Comparison of ENCODE assay signal across 36 cellular contexts in the genomic region with DNA sequence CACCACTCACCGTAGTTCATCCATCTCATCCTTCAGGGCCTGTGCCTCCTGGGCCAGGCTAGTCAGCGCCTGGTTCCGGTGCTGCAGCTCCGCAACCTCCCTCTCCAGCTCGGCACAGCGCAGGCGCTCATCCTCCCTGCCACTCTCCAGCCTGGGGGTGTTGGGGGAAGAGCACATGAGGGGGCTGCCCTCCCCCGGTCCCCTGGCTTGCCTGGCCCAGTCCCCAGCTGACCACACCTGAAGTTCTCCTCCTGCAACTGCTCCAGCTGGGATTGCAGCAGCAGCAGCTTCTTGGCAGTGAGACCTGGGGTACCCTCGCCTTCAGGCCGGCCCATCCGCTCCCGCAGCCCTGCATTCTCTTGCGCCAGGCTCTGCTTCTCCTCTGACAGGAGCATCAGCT. TPM values are rescaled to one million over a fixed set of nuclear protein-coding genes. Genes with fewer than 3 reads are reported as not detected.
"Had no signal": no experiment of that assay in that cellular context is flagged by ENCODE, and none has a peak within 500 bp of the region (broad histone marks: within the 10 kb centered on the region; RNA-seq: fewer than 3 reads in every experiment).

No MANE protein-coding gene starts in this region.

- ATAC-seq: activated CD8-positive, alpha-beta memory T cell treated with anti-CD3 and anti-CD28 coated beads, Interleukin-2, amount 10 ng/mL, durations not matched to agents 7 days and 5 days; activated CD8-positive, alpha-beta T cell treated with anti-CD3 and anti-CD28 coated beads, Interleukin-2, amount 10 ng/mL, durations not matched to agents 7 days and 5 days; activated naive CD4-positive, alpha-beta T cell treated with anti-CD3 and anti-CD28 coated beads, Interleukin-2, amount 50 U/mL, for 72 hours; body of pancreas had no signal

- H3K4me3 ChIP-seq: adrenal gland, body of pancreas, breast epithelium had no signal

- H3K27me3 Mint-ChIP-seq: activated B cell treated with CpG ODN at 0.5 μM for 24 hours; activated CD4-positive, alpha-beta memory T cell treated with anti-CD3 and anti-CD28 coated beads, Interleukin-2, amount 10 ng/mL, durations not matched to agents 7 days and 5 days; activated CD4-positive, alpha-beta T cell treated with anti-CD3 and anti-CD28 coated beads, Interleukin-2, amount 10 ng/mL, durations not matched to agents 24 days and 14 days; activated CD8-positive, alpha-beta memory T cell treated with anti-CD3 and anti-CD28 coated beads, Interleukin-2, amount 10 ng/mL, durations not matched to agents 7 days and 5 days; activated naive CD8-positive, alpha-beta T cell treated with anti-CD3 and anti-CD28 coated beads for 36 hours; activated T-cell treated with anti-CD3 and anti-CD28 coated beads, Interleukin-2, amount 50 U/mL, for 24 hours had no signal

- H3K27ac Mint-ChIP-seq: activated B cell treated with CpG ODN at 0.5 μM for 24 hours; activated CD4-positive, alpha-beta memory T cell treated with anti-CD3 and anti-CD28 coated beads, Interleukin-2, amount 10 ng/mL, durations not matched to agents 7 days and 5 days; activated CD4-positive, alpha-beta T cell treated with anti-CD3 and anti-CD28 coated beads, Interleukin-2, amount 10 ng/mL, durations not matched to agents 24 days and 14 days; activated CD8-positive, alpha-beta memory T cell treated with anti-CD3 and anti-CD28 coated beads, Interleukin-2, amount 10 ng/mL, durations not matched to agents 7 days and 5 days; activated CD8-positive, alpha-beta T cell treated with anti-CD3 and anti-CD28 coated beads, Interleukin-2, amount 10 ng/mL, durations not matched to agents 7 days and 5 days; activated naive CD4-positive, alpha-beta T cell treated with anti-CD3 and anti-CD28 coated beads for 36 hours; activated naive CD4-positive, alpha-beta T cell treated with anti-CD3 and anti-CD28 coated beads, Interleukin-2, amount 50 U/mL, for 72 hours; activated naive CD8-positive, alpha-beta T cell treated with anti-CD3 and anti-CD28 coated beads for 36 hours; activated T-cell treated with anti-CD3 and anti-CD28 coated beads, Interleukin-2, amount 50 U/mL, for 24 hours; activated T-helper 2 cell treated with anti-CD3 and anti-CD28 coated beads, Interferon-gamma antibody, Interleukin-2, Interleukin-4, amounts not matched to agents 10 μg/mL and 5 μg/mL and 100 μg/mL, durations not matched to agents 14 hours and 24 hours and 36 hours; T-helper 1 cell treated with Interleukin-12 subunit alpha and Interleukin-12 subunit beta and Interleukin-4 antibody, amounts not matched to agents 30 μg/mL and 1 μg/mL, for 36 hours; T-helper 2 cell treated with Interferon-gamma antibody and Interleukin-4, amounts not matched to agents 5 μg/mL and 100 μg/mL, for 36 hours had no signal

- H3K36me3 Mint-ChIP-seq: activated CD8-positive, alpha-beta memory T cell treated with anti-CD3 and anti-CD28 coated beads, Interleukin-2, amount 10 ng/mL, durations not matched to agents 7 days and 5 days; activated naive CD4-positive, alpha-beta T cell treated with anti-CD3 and anti-CD28 coated beads, Interleukin-2, amount 50 U/mL, for 72 hours; activated naive CD8-positive, alpha-beta T cell treated with anti-CD3 and anti-CD28 coated beads for 36 hours had no signal

- H3K9me3 Mint-ChIP-seq: activated B cell treated with CpG ODN at 0.5 μM for 24 hours; activated CD4-positive, alpha-beta memory T cell treated with anti-CD3 and anti-CD28 coated beads, Interleukin-2, amount 10 ng/mL, durations not matched to agents 7 days and 5 days; activated CD4-positive, alpha-beta T cell treated with anti-CD3 and anti-CD28 coated beads, Interleukin-2, amount 10 ng/mL, durations not matched to agents 24 days and 14 days; activated naive CD4-positive, alpha-beta T cell treated with anti-CD3 and anti-CD28 coated beads for 36 hours; activated naive CD4-positive, alpha-beta T cell treated with anti-CD3 and anti-CD28 coated beads, Interleukin-2, amount 50 U/mL, for 72 hours; activated naive CD8-positive, alpha-beta T cell treated with anti-CD3 and anti-CD28 coated beads for 36 hours; activated T-cell treated with anti-CD3 and anti-CD28 coated beads, Interleukin-2, amount 50 U/mL, for 24 hours; activated T-helper 2 cell treated with anti-CD3 and anti-CD28 coated beads, Interferon-gamma antibody, Interleukin-2, Interleukin-4, amounts not matched to agents 10 μg/mL and 5 μg/mL and 100 μg/mL, durations not matched to agents 14 hours and 24 hours and 36 hours; T-helper 1 cell treated with Interleukin-12 subunit alpha and Interleukin-12 subunit beta and Interleukin-4 antibody, amounts not matched to agents 30 μg/mL and 1 μg/mL, for 36 hours; T-helper 2 cell treated with Interferon-gamma antibody and Interleukin-4, amounts not matched to agents 5 μg/mL and 100 μg/mL, for 36 hours had no signal

- H3K27me3 ChIP-seq: adrenal gland, body of pancreas, brain microvascular endothelial cell, breast epithelium had no signal

- DNase-seq: activated B cell treated with CpG ODN at 0.5 μM for 24 hours; activated CD4-positive, alpha-beta memory T cell treated with anti-CD3 and anti-CD28 coated beads, Interleukin-2, amount 10 ng/mL, durations not matched to agents 7 days and 5 days; activated CD4-positive, alpha-beta T cell treated with anti-CD3 and anti-CD28 coated beads for 4 hours; activated CD4-positive, alpha-beta T cell treated with anti-CD3 and anti-CD28 coated beads, Interleukin-2, amount 10 ng/mL, durations not matched to agents 24 days and 14 days; activated CD4-positive, alpha-beta T cell treated with anti-CD3 and anti-CD28 coated beads, Interleukin-2, amount 50 U/mL, for 1 hour; activated CD4-positive, alpha-beta T cell treated with anti-CD3 and anti-CD28 coated beads, Interleukin-2, amount 50 U/mL, for 4 hours; activated CD4-positive, CD25-positive, alpha-beta regulatory T cell treated with anti-CD3 and anti-CD28 coated beads, Interleukin-2, amount 50 U/mL, for 72 hours; activated CD8-positive, alpha-beta memory T cell treated with anti-CD3 and anti-CD28 coated beads for 24 hours; activated CD8-positive, alpha-beta memory T cell treated with anti-CD3 and anti-CD28 coated beads, Interleukin-2, amount 10 ng/mL, durations not matched to agents 7 days and 5 days; activated CD8-positive, alpha-beta memory T cell treated with anti-CD3 and anti-CD28 coated beads, Interleukin-2, amount 50 U/mL, for 48 hours; activated CD8-positive, alpha-beta T cell treated with anti-CD3 and anti-CD28 coated beads, Interleukin-2, amount 10 ng/mL, durations not matched to agents 7 days and 5 days; activated effector memory CD4-positive, alpha-beta T cell treated with Interleukin-2 at 50 U/mL for 16 hours; activated gamma-delta T cell treated with Interleukin-2 at 50 U/mL for 16 hours; activated naive CD4-positive, alpha-beta T cell; activated naive CD4-positive, alpha-beta T cell treated with anti-CD3 and anti-CD28 coated beads for 36 hours; activated naive CD4-positive, alpha-beta T cell treated with anti-CD3 and anti-CD28 coated beads, Interleukin-2, amount 50 U/mL, for 16 hours; activated naive CD8-positive, alpha-beta T cell treated with anti-CD3 and anti-CD28 coated beads for 36 hours; activated T-cell treated with anti-CD3 and anti-CD28 coated beads, Interleukin-2, amount 50 U/mL, for 24 hours; activated T-cell treated with anti-CD3 and anti-CD28 coated beads, Interleukin-2, amount 50 U/mL, for 48 hours; adrenal gland; amniotic stem cell; aorta; body of pancreas; brain microvascular endothelial cell; central memory CD4-positive, alpha-beta T cell; T-helper 1 cell; T-helper 2 cell; T-helper 9 cell had no signal

- H3K4me3 Mint-ChIP-seq: activated B cell treated with CpG ODN at 0.5 μM for 24 hours; activated CD4-positive, alpha-beta memory T cell treated with anti-CD3 and anti-CD28 coated beads, Interleukin-2, amount 10 ng/mL, durations not matched to agents 7 days and 5 days; activated CD4-positive, alpha-beta T cell treated with anti-CD3 and anti-CD28 coated beads, Interleukin-2, amount 10 ng/mL, durations not matched to agents 24 days and 14 days; activated CD8-positive, alpha-beta memory T cell treated with anti-CD3 and anti-CD28 coated beads, Interleukin-2, amount 10 ng/mL, durations not matched to agents 7 days and 5 days; activated CD8-positive, alpha-beta T cell treated with anti-CD3 and anti-CD28 coated beads, Interleukin-2, amount 10 ng/mL, durations not matched to agents 7 days and 5 days; activated naive CD8-positive, alpha-beta T cell treated with anti-CD3 and anti-CD28 coated beads for 36 hours; activated T-cell treated with anti-CD3 and anti-CD28 coated beads, Interleukin-2, amount 50 U/mL, for 24 hours; T-helper 1 cell treated with Interleukin-12 subunit alpha and Interleukin-12 subunit beta and Interleukin-4 antibody, amounts not matched to agents 30 μg/mL and 1 μg/mL, for 36 hours; T-helper 2 cell treated with Interferon-gamma antibody and Interleukin-4, amounts not matched to agents 5 μg/mL and 100 μg/mL, for 36 hours had no signal

- H3K9me3 ChIP-seq: adrenal gland, body of pancreas, breast epithelium had no signal

- H3K4me1 ChIP-seq: breast epithelium had no signal

- H3K27ac ChIP-seq: adrenal gland, body of pancreas, brain microvascular endothelial cell, breast epithelium, VCaP had no signal

- H3K36me3 ChIP-seq: brain microvascular endothelial cell, breast epithelium had no signal

RNA-seq across cellular contexts. Expression of gene BEST2, which starts 19.3 kb away (rescaled TPM):
- total RNA-seq: activated B cell treated with CpG ODN at 0.5 μM for 24 hours; activated CD4-positive, alpha-beta memory T cell treated with anti-CD3 and anti-CD28 coated beads, Interleukin-2, amount 10 ng/mL, durations not matched to agents 7 days and 5 days; activated CD4-positive, alpha-beta T cell treated with anti-CD3 and anti-CD28 coated beads, Interleukin-2, amount 10 ng/mL, durations not matched to agents 24 days and 14 days; activated CD8-positive, alpha-beta memory T cell treated with anti-CD3 and anti-CD28 coated beads, Interleukin-2, amount 10 ng/mL, durations not matched to agents 7 days and 5 days; activated CD8-positive, alpha-beta T cell treated with anti-CD3 and anti-CD28 coated beads, Interleukin-2, amount 10 ng/mL, durations not matched to agents 7 days and 5 days; activated naive CD4-positive, alpha-beta T cell treated with anti-CD3 and anti-CD28 coated beads for 36 hours; activated naive CD4-positive, alpha-beta T cell treated with anti-CD3 and anti-CD28 coated beads, Interleukin-2, amount 50 U/mL, for 72 hours; activated naive CD8-positive, alpha-beta T cell treated with anti-CD3 and anti-CD28 coated beads for 36 hours; activated T-helper 2 cell treated with anti-CD3 and anti-CD28 coated beads, Interferon-gamma antibody, Interleukin-2, Interleukin-4, amounts not matched to agents 10 μg/mL and 5 μg/mL and 100 μg/mL, durations not matched to agents 14 hours and 24 hours and 36 hours; adrenal gland; aorta; astrocyte; body of pancreas; breast epithelium; cardiac septum had no signal
- polyA plus RNA-seq: adrenal gland had no signal

RNA-seq across cellular contexts. Expression of gene THSD8, which starts 30.9 kb away (rescaled TPM):
- total RNA-seq: body of pancreas, breast epithelium had no signal
